8 cellular contexts compared by ENCODE assay signal in the genomic region with DNA sequence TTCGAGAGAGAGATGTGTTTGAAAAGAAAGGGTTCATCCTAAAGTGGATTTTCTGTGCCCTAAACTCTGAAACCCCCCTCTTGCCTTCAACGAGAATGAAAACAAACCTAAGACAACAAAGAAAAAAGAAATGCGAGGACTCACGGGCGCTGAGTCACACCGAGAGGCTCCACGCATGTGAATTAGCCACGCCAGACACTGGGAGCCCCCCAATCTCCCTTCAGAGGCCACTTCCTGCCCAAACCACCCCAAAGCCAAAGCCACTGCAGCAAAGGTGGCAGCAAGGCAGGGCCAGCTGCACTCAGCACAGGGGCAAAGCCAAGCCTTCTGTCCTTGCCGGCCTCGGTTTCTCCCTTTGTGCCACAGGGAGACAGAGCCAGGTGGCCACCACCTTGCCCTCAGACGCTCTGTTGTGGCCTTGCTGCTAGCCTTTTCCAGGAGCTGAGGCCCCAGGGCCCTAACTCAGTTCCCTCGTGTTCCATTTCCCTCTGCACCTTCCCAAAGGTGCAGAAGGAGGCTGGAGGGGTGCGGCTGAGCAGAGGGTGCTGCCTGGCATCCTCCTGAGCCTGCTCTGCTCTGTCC.
DNase-seq lines count a peak whose midpoint lies in the region; ATAC-seq and TF ChIP-seq lines count a peak whose summit lies in the region.

No MANE protein-coding gene starts in this region.

- peak overlapping the region in 1 of 2 donors; percentile 23 for H3K27ac ChIP-seq in coronary artery

- H3K9me3 Mint-ChIP-seq in stimulated activated memory B cell treated with anti-CD40 and anti-IgM and Interleukin-4, amounts not matched to agents 10 μg/mL and 1 μg/mL and 100 μg/mL, for 72 hours = no peaks in the 10 kb centered on the region

- DNase-seq in activated CD8-positive, alpha-beta memory T cell treated with anti-CD3 and anti-CD28 coated beads, Interleukin-2, amount 50 U/mL, for 1 hour (ENCODE audit: extremely low read depth) = peak; percentile 65
- DNase-seq in iPS-NIHi7 (ENCODE audit: extremely low spot score) (peak; percentile 53), COLO829 (ENCODE audit: low spot score) (no peak), coronary artery (ENCODE audit: low spot score) (no peak), epidermal melanocyte (ENCODE audit: insufficient read length, low spot score) (no peak)

- H3K4me3 Mint-ChIP-seq in stimulated activated memory B cell treated with anti-CD40 and anti-IgM and Interleukin-4, amounts not matched to agents 10 μg/mL and 1 μg/mL and 100 μg/mL, for 72 hours = peak overlapping the region; percentile 62

- ATAC-seq in HG03095 (IDR thresholded peaks at IDR 0.05; ENCODE audit: unreplicated experiment) (peak; percentile 40), GM18909 (IDR thresholded peaks at IDR 0.05; ENCODE audit: poor library complexity, unreplicated experiment) (no peak)
- peak; percentile 79 for ATAC-seq in stimulated activated memory B cell treated with anti-CD40 and anti-IgM and Interleukin-4, amounts not matched to agents 10 μg/mL and 1 μg/mL and 100 μg/mL, for 72 hours

- no peaks in the 10 kb centered on the region for H3K27me3 Mint-ChIP-seq in stimulated activated memory B cell treated with anti-CD40 and anti-IgM and Interleukin-4, amounts not matched to agents 10 μg/mL and 1 μg/mL and 100 μg/mL, for 72 hours

- H3K4me3 ChIP-seq in coronary artery = no peak overlapping the region

- peaks cover 96% of the 10 kb centered on the region for H3K4me1 Mint-ChIP-seq in stimulated activated memory B cell treated with anti-CD40 and anti-IgM and Interleukin-4, amounts not matched to agents 10 μg/mL and 1 μg/mL and 100 μg/mL, for 72 hours

- TF ChIP-seq CTCF in coronary artery (IDR thresholded peaks at IDR 0.05) = no peak

- peak overlapping the region; percentile 99 for H3K27ac Mint-ChIP-seq in stimulated activated memory B cell treated with anti-CD40 and anti-IgM and Interleukin-4, amounts not matched to agents 10 μg/mL and 1 μg/mL and 100 μg/mL, for 72 hours

- H3K36me3 Mint-ChIP-seq in stimulated activated memory B cell treated with anti-CD40 and anti-IgM and Interleukin-4, amounts not matched to agents 10 μg/mL and 1 μg/mL and 100 μg/mL, for 72 hours = peaks cover 31% of the 10 kb centered on the region

Comparison
In these comparisons a context has a peak if more than half of its experiments do, and no peak if none do; other contexts are left out.
1. DNase-seq: peak in activated CD8-positive, alpha-beta memory T cell treated with anti-CD3 and anti-CD28 coated beads, Interleukin-2, amount 50 U/mL, for 1 hour (single experiment) and iPS-NIHi7 (single experiment); none in COLO829 (single experiment), coronary artery (single experiment) and epidermal melanocyte (single experiment).